Comparison of ENCODE assay signal across 8 cellular contexts in genomic region chr3:23810342-23811116, GRCh38. TPM values are rescaled to one million over a fixed set of nuclear protein-coding genes. Genes with fewer than 3 reads are reported as not detected.
DNase-seq lines count a peak whose midpoint lies in the region; ATAC-seq lines count a peak whose summit lies in the region.

No MANE protein-coding gene starts in this region.

- POLR2A ChIA-PET in activated CD4-positive, alpha-beta memory T cell treated with anti-CD3 and anti-CD28 coated beads, Interleukin-2, amount 10 ng/mL, durations not matched to agents 7 days and 5 days (lab: Charles Lee), result interaction anchor here (1.0 to 6.1 kb wide), 4 partner anchors 20 to 136 kb away, joined by 3 to 64 read pairs (median 4); partner anchors contain the start of genes NKIRAS1 and RPL15

- ATAC-seq in GM21529 (IDR thresholded peaks at IDR 0.05; ENCODE audit: unreplicated experiment), result peak; percentile 26
- ATAC-seq in HG02610 (IDR thresholded peaks at IDR 0.05; ENCODE audit: unreplicated experiment), result no peak

- H3K4me3 Mint-ChIP-seq in activated CD4-positive, alpha-beta memory T cell treated with anti-CD3 and anti-CD28 coated beads, Interleukin-2, amount 10 ng/mL, durations not matched to agents 7 days and 5 days, result peak overlapping the region; percentile 95

- DNase-seq in D341Med (ENCODE audit: low spot score), result peak; percentile 71
- peak; percentile 14 for DNase-seq in NCI-H1092 (lab: John Stamatoyannopoulos, UW)
- peak; percentile 50 for DNase-seq in activated CD4-positive, alpha-beta memory T cell treated with anti-CD3 and anti-CD28 coated beads, Interleukin-2, amount 10 ng/mL, durations not matched to agents 7 days and 5 days
- peak; percentile 14 for DNase-seq in effector CD8-positive, alpha-beta T cell (lab: John Stamatoyannopoulos, UW)
- DNase-seq in lung microvascular endothelial cell (ENCODE audit: low read depth in 2 of 2), result peak; percentile 39 to 41
- peak in 5 of 6 experiments; percentile 8 to 62 (median 38) for DNase-seq in stimulated activated naive CD4-positive, alpha-beta T cell (lab: John Stamatoyannopoulos, UW)

- H3K4me1 Mint-ChIP-seq in activated CD4-positive, alpha-beta memory T cell treated with anti-CD3 and anti-CD28 coated beads, Interleukin-2, amount 10 ng/mL, durations not matched to agents 7 days and 5 days, result peaks cover 62% of the 10 kb centered on the region

- peak overlapping the region; percentile 90 for H3K27ac Mint-ChIP-seq in activated CD4-positive, alpha-beta memory T cell treated with anti-CD3 and anti-CD28 coated beads, Interleukin-2, amount 10 ng/mL, durations not matched to agents 7 days and 5 days

- CTCF ChIA-PET in activated CD4-positive, alpha-beta memory T cell treated with anti-CD3 and anti-CD28 coated beads, Interleukin-2, amount 10 ng/mL, durations not matched to agents 7 days and 5 days (lab: Charles Lee), result no interaction called here

- H3K36me3 Mint-ChIP-seq in activated CD4-positive, alpha-beta memory T cell treated with anti-CD3 and anti-CD28 coated beads, Interleukin-2, amount 10 ng/mL, durations not matched to agents 7 days and 5 days (ENCODE audit: low read depth), result peaks cover 54% of the 10 kb centered on the region

- H3K9me3 Mint-ChIP-seq in activated CD4-positive, alpha-beta memory T cell treated with anti-CD3 and anti-CD28 coated beads, Interleukin-2, amount 10 ng/mL, durations not matched to agents 7 days and 5 days, result no peaks in the 10 kb centered on the region

- no peaks in the 10 kb centered on the region for H3K27me3 Mint-ChIP-seq in activated CD4-positive, alpha-beta memory T cell treated with anti-CD3 and anti-CD28 coated beads, Interleukin-2, amount 10 ng/mL, durations not matched to agents 7 days and 5 days

RNA-seq across cellular contexts. Expression of gene UBE2E1, which starts 4.8 kb away (rescaled TPM):
- 10 to 100 TPM; 64.0 to 72.8 TPM for total RNA-seq in activated CD4-positive, alpha-beta memory T cell treated with anti-CD3 and anti-CD28 coated beads, Interleukin-2, amount 10 ng/mL, durations not matched to agents 7 days and 5 days
- total RNA-seq in lung microvascular endothelial cell, result 98.8 and 106 TPM in 2 replicates

Comparison
In these comparisons a context has a peak if more than half of its experiments do, and no peak if none do; other contexts are left out.
1. DNase-seq: peak in every context shown above with its lines; median percentile 71 in D341Med; 50 in activated CD4-positive, alpha-beta memory T cell treated with anti-CD3 and anti-CD28 coated beads, Interleukin-2, amount 10 ng/mL, durations not matched to agents 7 days and 5 days; 40 in lung microvascular endothelial cell; 38 in stimulated activated naive CD4-positive, alpha-beta T cell; 14 in NCI-H1092; 14 in effector CD8-positive, alpha-beta T cell.